Comparison of ENCODE assay signal across 8 cellular contexts in genomic region chr7:128409435-128410091, GRCh38. TPM values are rescaled to one million over a fixed set of nuclear protein-coding genes. Genes with fewer than 3 reads are reported as not detected.
DNase-seq lines count a peak whose midpoint lies in the region; ATAC-seq and TF ChIP-seq lines count a peak whose summit lies in the region.

TSS of gene IMPDH1 (minus strand) at chr7:128409982. CDS start at chr7:128409901, 81 bp downstream.

- H3K4me1 Mint-ChIP-seq in natural killer cell treated with Interleukin-12 subunit alpha and Interleukin-12 subunit beta and Interleukin-15 and Interleukin-18, amount 100 ng/mL, for 72 hours (ENCODE audit: low read depth in 2 of 2): peaks cover 11 to 19% of the 10 kb centered on the region in 2 donors

- H3K27ac Mint-ChIP-seq in natural killer cell treated with Interleukin-12 subunit alpha and Interleukin-12 subunit beta and Interleukin-15 and Interleukin-18, amount 100 ng/mL, for 72 hours: peak within 1 kb of the TSS in 1 of 2 donors; percentile 73

- no peaks in the 10 kb centered on the region for H3K9me3 Mint-ChIP-seq in natural killer cell treated with Interleukin-12 subunit alpha and Interleukin-12 subunit beta and Interleukin-15 and Interleukin-18, amount 100 ng/mL, for 72 hours

- H3K27me3 Mint-ChIP-seq in natural killer cell treated with Interleukin-12 subunit alpha and Interleukin-12 subunit beta and Interleukin-15 and Interleukin-18, amount 100 ng/mL, for 72 hours: no peaks in the 10 kb centered on the region

- peak; percentile 74 for ATAC-seq in GM19328 (IDR thresholded peaks at IDR 0.05; ENCODE audit: unreplicated experiment)
- ATAC-seq in HG03457 (IDR thresholded peaks at IDR 0.05; ENCODE audit: unreplicated experiment): peak; percentile 61
- ATAC-seq in natural killer cell treated with Interleukin-12 subunit alpha and Interleukin-12 subunit beta and Interleukin-15 and Interleukin-18, amount 100 ng/mL, for 72 hours: peak; percentile 90 to 93

- H3K4me3 ChIP-seq in fibroblast of mammary gland (ENCODE audit: control insufficient read depth, low read depth, low read length): peak within 1 kb of the TSS; percentile 71

- no peaks in the 10 kb centered on the region for H3K36me3 Mint-ChIP-seq in natural killer cell treated with Interleukin-12 subunit alpha and Interleukin-12 subunit beta and Interleukin-15 and Interleukin-18, amount 100 ng/mL, for 72 hours

- DNase-seq in COLO668 (lab: John Stamatoyannopoulos, UW; ENCODE audit: unreplicated experiment) (peak; percentile 87), activated T-helper 1 cell treated with Interleukin-2 at 50 U/mL for 16 hours (ENCODE audit: low read depth) (peak; percentile 79), fibroblast of mammary gland (ENCODE audit: low read depth) (peak; percentile 64)
- peak; percentile 86 for DNase-seq in natural killer cell treated with Interleukin-12 subunit alpha and Interleukin-12 subunit beta and Interleukin-15 and Interleukin-18, amount 100 ng/mL, for 72 hours (ENCODE audit: low spot score)
- DNase-seq in stimulated activated naive CD4-positive, alpha-beta T cell treated with Interleukin-2 at 50 U/mL for 16 hours (lab: John Stamatoyannopoulos, UW): peak; percentile 81

- no peak for TF ChIP-seq CTCF in fibroblast of mammary gland (conservative IDR thresholded peaks at IDR 0.05; ENCODE audit: control insufficient read depth, insufficient read depth, low read depth, low read length)

- peak within 1 kb of the TSS; percentile 90 for H3K4me3 Mint-ChIP-seq in natural killer cell treated with Interleukin-12 subunit alpha and Interleukin-12 subunit beta and Interleukin-15 and Interleukin-18, amount 100 ng/mL, for 72 hours

TF ChIP-seq in PFSK-1, 5 proteins besides CTCF, POLR2A, EP300 and RAD21:
- TF ChIP-seq SIN3A (IDR thresholded peaks at IDR 0.05; ENCODE audit: borderline replicate concordance, insufficient read depth, low read length): no peak
- peak; percentile 77 for TF ChIP-seq POLR2AphosphoS5 (IDR thresholded peaks at IDR 0.05; ENCODE audit: low read depth, low read length)

RNA-seq across cellular contexts. Expression of gene IMPDH1, which starts in this region (rescaled TPM):
- 80.6 TPM for polyA plus RNA-seq in PFSK-1 (2012; ENCODE audit: insufficient read length, low read depth)
- total RNA-seq in natural killer cell treated with Interleukin-12 subunit alpha and Interleukin-12 subunit beta and Interleukin-15 and Interleukin-18, amount 100 ng/mL, for 72 hours: 10 to 100 TPM; 15.8 to 34.5 TPM

Comparison
In these comparisons a context has a peak if more than half of its experiments do, and no peak if none do; other contexts are left out.
1. Peak in every context shown above with its lines: DNase-seq, ATAC-seq and H3K4me3 ChIP-seq.